1 cellular context compared by ENCODE assay signal in the genomic region with DNA sequence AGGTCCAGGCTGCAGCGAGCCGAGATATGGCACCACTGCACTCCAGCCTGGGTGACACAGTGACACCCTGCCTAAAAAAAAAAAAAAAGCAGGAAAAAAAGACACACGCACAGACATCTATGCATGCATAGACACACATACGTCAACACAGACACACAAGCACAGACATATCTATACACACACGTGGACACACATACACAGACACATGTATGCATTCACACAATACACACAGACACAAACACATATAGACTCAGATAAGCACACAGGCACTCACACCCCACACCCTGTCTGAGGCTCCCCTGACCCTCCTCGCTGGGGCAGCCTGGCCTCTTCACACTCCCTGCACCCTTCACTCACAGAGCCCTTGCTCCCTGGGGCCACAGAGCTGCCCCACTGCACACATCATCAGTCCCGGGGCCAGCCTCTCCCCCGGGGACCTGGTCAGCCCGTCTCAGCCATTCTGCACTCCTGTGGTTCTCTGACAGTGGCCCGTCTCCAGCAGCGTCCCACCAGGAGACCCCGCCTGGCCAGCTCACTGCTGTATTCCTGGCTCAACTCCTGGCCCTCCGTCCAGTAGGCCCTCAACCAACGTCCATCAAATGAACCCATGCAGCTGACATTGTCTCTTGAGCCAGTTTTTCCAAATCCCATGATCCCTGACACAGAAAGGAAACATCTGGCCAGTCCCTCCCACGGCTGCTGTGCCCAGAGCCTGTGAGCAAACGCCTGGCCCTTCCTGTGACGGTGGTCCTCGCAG.
TF ChIP-seq lines count a peak whose summit lies in the region.

No MANE protein-coding gene starts in this region.

TF ChIP-seq in WTC11, 78 proteins besides CTCF, POLR2A, EP300 and RAD21:
- 0 out of 2 replicates have a peak, but pooled peaks have one; percentile 2 for TF ChIP-seq FOXP1 (CRISPR knock-in tag; IDR thresholded peaks at IDR 0.05; ENCODE audit: borderline replicate concordance)
- no peak for TF ChIP-seq NFYB (CRISPR knock-in tag; conservative IDR thresholded peaks at IDR 0.05; ENCODE audit: low read depth)
